Comparison of ENCODE assay signal across 23 cellular contexts in the genomic region with DNA sequence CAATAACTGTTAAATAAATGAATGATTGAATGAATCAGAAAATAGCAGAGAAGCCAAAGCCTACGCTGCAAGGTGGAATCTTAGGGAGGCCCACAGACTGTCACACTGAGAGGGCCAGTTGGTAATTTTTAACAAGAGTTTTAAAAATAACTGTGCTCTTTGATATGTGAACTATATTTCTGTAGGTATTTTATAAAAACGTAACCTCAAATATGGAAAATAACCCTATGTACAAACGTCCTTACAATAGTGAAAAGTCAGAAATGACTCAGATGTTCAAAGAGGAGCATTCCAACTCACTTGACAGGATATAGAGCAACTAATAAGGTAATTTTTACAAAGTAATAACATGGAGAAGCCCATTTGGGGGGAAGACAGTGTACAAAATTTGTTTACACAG.
DNase-seq lines count a peak whose midpoint lies in the region; ATAC-seq and FAIRE-seq lines count a peak whose summit lies in the region.
"Had no signal": no experiment of that assay in that cellular context is flagged by ENCODE, and none has a peak within 500 bp of the region (broad histone marks: within the 10 kb centered on the region; RNA-seq: fewer than 3 reads in every experiment).

No MANE protein-coding gene starts in this region.

- FAIRE-seq in GM19239 (lab: Jason Lieb, UNC) = peak; percentile 84
- FAIRE-seq: A204.1, endothelial cell of umbilical vein, GM12891, H54, HTR-8/SVneo had no signal

- ATAC-seq in GM18508 (IDR thresholded peaks at IDR 0.05; ENCODE audit: insufficient read depth, unreplicated experiment) = peak; percentile 61
- ATAC-seq in HG02763 (IDR thresholded peaks at IDR 0.05; ENCODE audit: unreplicated experiment) = peak; percentile 65
- ATAC-seq in HG03442 (IDR thresholded peaks at IDR 0.05; ENCODE audit: unreplicated experiment) = peak; percentile 41
- no peak for ATAC-seq in HG03521 (IDR thresholded peaks at IDR 0.05; ENCODE audit: unreplicated experiment)
- ATAC-seq in GM19324 (IDR thresholded peaks at IDR 0.05; ENCODE audit: low FRiP score, unreplicated experiment) = no peak
- ATAC-seq: left colon had no signal

- DNase-seq in GM19239 (ENCODE audit: insufficient read length, low spot score) (no peak), germinal center (ENCODE audit: low spot score) (no peak), hypothalamus (lab: John Stamatoyannopoulos, UW) (no peak)
- DNase-seq: central memory CD4-positive, alpha-beta T cell; dermis blood vessel endothelial cell; DMS79; KG1; left colon; mesendoderm; NCI-H146; SK-N-SH; stimulated activated CD4-positive, alpha-beta T cell treated with anti-CD3 and anti-CD28 coated beads, Interleukin-4, amount 100 ng/mL, for 24 hours; stomach had no signal

Comparison
In these comparisons a context has a peak if more than half of its experiments do, and no peak if none do; other contexts are left out.
1. ATAC-seq: peak in GM18508 (single experiment), HG02763 (single experiment) and HG03442 (single experiment); none in HG03521 (single experiment) and GM19324 (single experiment).